ENCODE assay signal across 13 cellular contexts in the genomic region with DNA sequence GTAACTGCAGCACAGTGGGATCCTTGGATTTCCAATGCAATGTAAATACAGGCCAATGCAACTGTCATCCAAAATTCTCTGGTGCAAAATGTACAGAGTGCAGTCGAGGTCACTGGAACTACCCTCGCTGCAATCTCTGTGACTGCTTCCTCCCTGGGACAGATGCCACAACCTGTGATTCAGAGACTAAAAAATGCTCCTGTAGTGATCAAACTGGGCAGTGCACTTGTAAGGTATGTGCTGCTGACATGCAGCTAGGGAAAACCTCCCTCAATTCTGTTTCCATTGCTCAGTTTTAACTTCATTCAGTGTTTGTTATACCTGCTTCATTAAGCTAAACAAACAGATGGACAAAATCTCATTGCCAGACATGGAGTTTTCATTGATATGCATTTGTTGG.
DNase-seq lines count a peak whose midpoint lies in the region; ATAC-seq and TF ChIP-seq lines count a peak whose summit lies in the region.
"Had no signal": no experiment of that assay in that cellular context is flagged by ENCODE, and none has a peak within 500 bp of the region (broad histone marks: within the 10 kb centered on the region; RNA-seq: fewer than 3 reads in every experiment).

No MANE protein-coding gene starts in this region.

- H3K27ac ChIP-seq in Panc1 (ENCODE audit: low read length), result peak overlapping the region; percentile 91
- H3K27ac ChIP-seq: parathyroid adenoma, vagina had no signal

- CTCF ChIA-PET in Panc1 (lab: Charles Lee), result no interaction called here

- peak; percentile 97 for ATAC-seq in Panc1
- ATAC-seq: K562 had no signal

- TF ChIP-seq CTCF in Panc1 (IDR thresholded peaks at IDR 0.05) (no peak), fibroblast of pulmonary artery (IDR thresholded peaks at IDR 0.05; ENCODE audit: low read length, missing control alignments) (no peak)

- no TSS peak for BruUV-seq in Panc1 (replicated peaks; lab: Mats Ljungman, UMichigan)

- intact Hi-C loops in Panc1 (cut with micrococcal nuclease; ENCODE audit: unreplicated experiment), result no loop called here

- DNase-seq in H4 (ENCODE audit: low spot score) (peak; percentile 8), Panc1 (ENCODE audit: low read depth, low spot score) (no peak), fibroblast of pulmonary artery (ENCODE audit: low read depth) (peak; percentile 63), retina (peak; percentile 23), DMS153 (lab: John Stamatoyannopoulos, UW) (no peak), NCI-H2171 (lab: John Stamatoyannopoulos, UW) (no peak)
- DNase-seq in stimulated activated CD4-positive, alpha-beta T cell treated with anti-CD3 and anti-CD28 coated beads, Interleukin-4, amount 100 ng/mL, for 1 hour, result no peak
- DNase-seq: activated CD4-positive, alpha-beta T cell treated with anti-CD3 and anti-CD28 coated beads, Interleukin-2, amount 50 U/mL, for 1 hour; activated naive CD4-positive, alpha-beta T cell treated with anti-CD3 and anti-CD28 coated beads, Interleukin-2, amount 10 ng/mL, durations not matched to agents 7 days and 5 days; NCI-H510A treated with DMSO at 0.1 percent for 48 hours had no signal

- no peaks in the 10 kb centered on the region for H3K36me3 ChIP-seq in Panc1 (ENCODE audit: control insufficient read depth, insufficient read depth, low read length)

- H3K9me3 ChIP-seq in Panc1 (ENCODE audit: control insufficient read depth, insufficient read depth, low read depth, low read length), result no peaks in the 10 kb centered on the region
- H3K9me3 ChIP-seq: vagina had no signal

- in situ Hi-C loops in Panc1 (cut with HindIII; ENCODE audit: low pct_unique_long_range_greater_than_20kb, low sequenced_read_pairs), result no loop called here

- peaks cover 12% of the 10 kb centered on the region for H3K4me1 ChIP-seq in Panc1 (ENCODE audit: control insufficient read depth, insufficient read depth, low read length)
- H3K4me1 ChIP-seq: parathyroid adenoma had no signal

- H3K4me3 ChIP-seq in Panc1 (ENCODE audit: low read depth in 2 of 2, low read length in 2 of 2) (no peak overlapping the region), fibroblast of pulmonary artery (replicated peaks; ENCODE audit: low read depth, low read length) (no peak overlapping the region)
- H3K4me3 ChIP-seq: K562, vagina had no signal

- POLR2A ChIA-PET in Panc1 (lab: Charles Lee), result no interaction called here

- no peaks in the 10 kb centered on the region for H3K27me3 ChIP-seq in Panc1 (ENCODE audit: control insufficient read depth, insufficient read depth, low read length)
- H3K27me3 ChIP-seq: vagina had no signal

Comparison
In these comparisons a context has a peak if more than half of its experiments do, and no peak if none do; other contexts are left out.
1. DNase-seq: peak in H4 (single experiment), fibroblast of pulmonary artery (single experiment) and retina (single experiment); none in Panc1 (single experiment), stimulated activated CD4-positive, alpha-beta T cell treated with anti-CD3 and anti-CD28 coated beads, Interleukin-4, amount 100 ng/mL, for 1 hour (single experiment), DMS153 (single experiment) and NCI-H2171 (single experiment).